14 cellular contexts compared by ENCODE assay signal in genomic region chr7:91434821-91435220, GRCh38.
"Had no signal": no experiment of that assay in that cellular context is flagged by ENCODE, and none has a peak within 500 bp of the region (broad histone marks: within the 10 kb centered on the region; RNA-seq: fewer than 3 reads in every experiment).

No MANE protein-coding gene starts in this region.

- H3K4me3 ChIP-seq: cardiac muscle cell, esophagus muscularis mucosa, right atrium auricular region, upper lobe of left lung had no signal

- ATAC-seq: activated CD4-positive, CD25-positive, alpha-beta regulatory T cell treated with anti-CD3 and anti-CD28 coated beads, Interleukin-2, amount 50 U/mL, for 24 hours; activated CD8-positive, alpha-beta memory T cell treated with anti-CD3 and anti-CD28 coated beads, Interleukin-2, amount 10 ng/mL, durations not matched to agents 7 days and 5 days; activated naive CD8-positive, alpha-beta T cell treated with anti-CD3 and anti-CD28 coated beads, Interleukin-2, amount 50 U/mL, for 24 hours; stimulated activated naive CD8-positive, alpha-beta T cell treated with anti-CD3 and anti-CD28 coated beads, Interleukin-15, Interleukin-2, amounts not matched to agents 100 U/mL and 50 U/mL, for 24 hours had no signal

- H3K4me1 ChIP-seq: esophagus muscularis mucosa, right atrium auricular region, upper lobe of left lung had no signal

- H3K36me3 ChIP-seq: cardiac muscle cell, esophagus muscularis mucosa, right atrium auricular region, upper lobe of left lung had no signal

- DNase-seq: activated CD4-positive, alpha-beta T cell treated with anti-CD3 and anti-CD28 coated beads, Interleukin-2, amount 50 U/mL, for 48 hours; activated CD8-positive, alpha-beta memory T cell treated with anti-CD3 and anti-CD28 coated beads, Interleukin-2, amount 10 ng/mL, durations not matched to agents 7 days and 5 days; activated naive CD4-positive, alpha-beta T cell treated with anti-CD3 and anti-CD28 coated beads for 36 hours; activated naive CD8-positive, alpha-beta T cell treated with anti-CD3 and anti-CD28 coated beads, Interleukin-2, amount 50 U/mL, for 24 hours; activated T-cell treated with anti-CD3 and anti-CD28 coated beads, Interleukin-2, amount 50 U/mL, for 1 hour; head of caudate nucleus; mesendoderm; nucleus accumbens; stimulated activated naive CD8-positive, alpha-beta T cell treated with anti-CD3 and anti-CD28 coated beads, Interleukin-15, Interleukin-2, amounts not matched to agents 100 U/mL and 50 U/mL, for 24 hours; upper lobe of left lung had no signal

- H3K27me3 ChIP-seq: cardiac muscle cell, esophagus muscularis mucosa, right atrium auricular region, upper lobe of left lung had no signal

- H3K9me3 ChIP-seq: right atrium auricular region, upper lobe of left lung had no signal

- H3K27ac ChIP-seq: cardiac muscle cell, esophagus muscularis mucosa, right atrium auricular region, upper lobe of left lung had no signal
